ENCODE assay signal across 20 cellular contexts in genomic region chr7:47702096-47702495, GRCh38.
"Had no signal": no experiment of that assay in that cellular context is flagged by ENCODE, and none has a peak within 500 bp of the region (broad histone marks: within the 10 kb centered on the region; RNA-seq: fewer than 3 reads in every experiment).

No MANE protein-coding gene starts in this region.

- H3K4me1 ChIP-seq: colonic mucosa, parathyroid adenoma, psoas muscle, right lobe of liver, transverse colon had no signal

- H3K9me3 ChIP-seq: colonic mucosa, psoas muscle, right lobe of liver, thoracic aorta, transverse colon had no signal

- H3K4me3 ChIP-seq: colonic mucosa, hepatocyte, psoas muscle, right lobe of liver, skin epidermis, thoracic aorta, transverse colon had no signal

- H2AFZ ChIP-seq: hepatocyte, parathyroid adenoma had no signal

- H3K27ac ChIP-seq: colonic mucosa, hepatocyte, parathyroid adenoma, psoas muscle, right lobe of liver, skin epidermis, thoracic aorta, transverse colon had no signal

- H3K4me2 ChIP-seq: hepatocyte had no signal

- DNase-seq: colonic mucosa; effector CD4-positive, alpha-beta T cell; endodermal cell; erythroblast; foreskin melanocyte; head of caudate nucleus; occipital lobe; psoas muscle; retina; right lobe of liver; stimulated activated CD4-positive, alpha-beta T cell treated with anti-CD3 and anti-CD28 coated beads, Interleukin-2, amount 100 ng/mL, for 24 hours; stimulated activated CD4-positive, alpha-beta T cell treated with anti-CD3 and anti-CD28 coated beads, Interleukin-4, amount 100 ng/mL, for 4 hours; stimulated activated naive B cell treated with anti-CD40 and anti-IgM and Interleukin-4, amounts not matched to agents 10 μg/mL and 1 μg/mL and 100 μg/mL, for 72 hours; stimulated activated naive CD8-positive, alpha-beta T cell treated with anti-CD3 and anti-CD28 coated beads, Interleukin-15, amount 100 ng/mL, for 72 hours; transverse colon had no signal

- H3K36me3 ChIP-seq: colonic mucosa, right lobe of liver, thoracic aorta, transverse colon had no signal

- ATAC-seq: natural killer cell treated with Interleukin-12 subunit alpha and Interleukin-12 subunit beta and Interleukin-15 and Interleukin-18, amount 100 ng/mL, for 72 hours; psoas muscle; right lobe of liver; stimulated activated naive B cell treated with anti-CD40 and anti-IgM and Interleukin-4, amounts not matched to agents 10 μg/mL and 1 μg/mL and 100 μg/mL, for 72 hours; stimulated activated naive CD8-positive, alpha-beta T cell treated with anti-CD3 and anti-CD28 coated beads, Interleukin-15, amount 100 ng/mL, for 72 hours had no signal

- H3K27me3 ChIP-seq: colonic mucosa, hepatocyte, right lobe of liver, transverse colon had no signal

- H3K79me2 ChIP-seq: hepatocyte, parathyroid adenoma had no signal

- H3K9ac ChIP-seq: parathyroid adenoma had no signal
